20 cellular contexts compared by ENCODE assay signal in genomic region chr2:179137191-179137590, GRCh38.
DNase-seq lines count a peak whose midpoint lies in the region; ATAC-seq and TF ChIP-seq lines count a peak whose summit lies in the region.
"Had no signal": no experiment of that assay in that cellular context is flagged by ENCODE, and none has a peak within 500 bp of the region (broad histone marks: within the 10 kb centered on the region; RNA-seq: fewer than 3 reads in every experiment).

No MANE protein-coding gene starts in this region.

- H3K27me3 Mint-ChIP-seq in brain = no peaks in the 10 kb centered on the region
- H3K27me3 Mint-ChIP-seq in activated T-helper 17 cell treated with anti-CD3 and anti-CD28 coated beads, Interleukin-2, amount 50 U/mL, for 72 hours = no peaks in the 10 kb centered on the region

- no peaks in the 10 kb centered on the region for H3K9me3 Mint-ChIP-seq in brain
- no peaks in the 10 kb centered on the region for H3K9me3 Mint-ChIP-seq in activated T-helper 17 cell treated with anti-CD3 and anti-CD28 coated beads, Interleukin-2, amount 50 U/mL, for 72 hours

- H3K36me3 Mint-ChIP-seq in brain = peaks cover 8% of the 10 kb centered on the region
- H3K36me3 Mint-ChIP-seq in activated T-helper 17 cell treated with anti-CD3 and anti-CD28 coated beads, Interleukin-2, amount 50 U/mL, for 72 hours (ENCODE audit: low read depth) = no peaks in the 10 kb centered on the region

- H3K4me3 Mint-ChIP-seq in brain = no peak overlapping the region
- no peak overlapping the region for H3K4me3 Mint-ChIP-seq in activated T-helper 17 cell treated with anti-CD3 and anti-CD28 coated beads, Interleukin-2, amount 50 U/mL, for 72 hours

- ATAC-seq in foreskin keratinocyte = peak; percentile 36
- ATAC-seq in activated T-helper 17 cell treated with anti-CD3 and anti-CD28 coated beads, Interleukin-2, amount 50 U/mL, for 72 hours (replicated peaks) = no peak
- ATAC-seq: HCT116, Right ventricle myocardium inferior had no signal

- H3K4me1 Mint-ChIP-seq in brain = peaks cover 12% of the 10 kb centered on the region
- no peaks in the 10 kb centered on the region for H3K4me1 Mint-ChIP-seq in activated T-helper 17 cell treated with anti-CD3 and anti-CD28 coated beads, Interleukin-2, amount 50 U/mL, for 72 hours

- H3K27me3 ChIP-seq in foreskin keratinocyte = no peaks in the 10 kb centered on the region

- DNase-seq in NCI-H748 (lab: John Stamatoyannopoulos, UW; ENCODE audit: unreplicated experiment) (peak; percentile 24), NCI-H748 treated with DMSO at 0.1 percent for 48 hours (lab: John Stamatoyannopoulos, UW) (no peak), MV-4-11 (lab: John Stamatoyannopoulos, UW) (peak; percentile 2), foreskin keratinocyte (peak; percentile 38 to 70), middle frontal gyrus (ENCODE audit: extremely low spot score, low spot score) (no peak)
- DNase-seq: DMS53, GDM1, GOT3, IMR-90, NCI-H187 treated with DMSO at 0.1 percent for 48 hours, NCI-H2107, NCI-H2227 treated with DMSO at 0.1 percent for 48 hours, NCI-H510A, SW 1271 had no signal

- TF ChIP-seq CTCF in brain (conservative IDR thresholded peaks at IDR 0.05) (no peak), foreskin keratinocyte (conservative IDR thresholded peaks at IDR 0.05) (no peak)

- no peaks in the 10 kb centered on the region for H3K4me1 ChIP-seq in foreskin keratinocyte

- H3K27ac Mint-ChIP-seq in brain = peak overlapping the region in 4 of 5 experiments; percentile 23 to 73 (median 53)
- no peak overlapping the region for H3K27ac Mint-ChIP-seq in activated T-helper 17 cell treated with anti-CD3 and anti-CD28 coated beads, Interleukin-2, amount 50 U/mL, for 72 hours

- no peak overlapping the region for H3K27ac ChIP-seq in foreskin keratinocyte
- H3K27ac ChIP-seq: C4-2B, KMS-11 had no signal

Comparison
In these comparisons a context has a peak if more than half of its experiments do, and no peak if none do; other contexts are left out.
1. DNase-seq: peak in NCI-H748 (single experiment), MV-4-11 (single experiment) and foreskin keratinocyte (2 of 2); none in NCI-H748 treated with DMSO at 0.1 percent for 48 hours (single experiment) and middle frontal gyrus (single experiment).